ENCODE assay signal across 1 cellular context in genomic region chr22:32883131-32883530, GRCh38.
TF ChIP-seq lines count a peak whose summit lies in the region.

No MANE protein-coding gene starts in this region.

TF ChIP-seq in K562, 482 proteins besides CTCF, POLR2A, EP300 and RAD21 (continued from another document):
- no peak for TF ChIP-seq ZFP91 (CRISPR knock-in tag; IDR thresholded peaks at IDR 0.05)
- TF ChIP-seq ZSCAN29 (IDR thresholded peaks at IDR 0.05), result no peak
- TF ChIP-seq ZNF561 (CRISPR knock-in tag; conservative IDR thresholded peaks at IDR 0.05), result no peak
- TF ChIP-seq USF2 (CRISPR knock-in tag; IDR thresholded peaks at IDR 0.05), result no peak
- TF ChIP-seq ZNF212 (CRISPR knock-in tag; IDR thresholded peaks at IDR 0.05), result no peak
- no peak for TF ChIP-seq BMI1 (IDR thresholded peaks at IDR 0.05; ENCODE audit: low read length)
